In the genomic region with DNA sequence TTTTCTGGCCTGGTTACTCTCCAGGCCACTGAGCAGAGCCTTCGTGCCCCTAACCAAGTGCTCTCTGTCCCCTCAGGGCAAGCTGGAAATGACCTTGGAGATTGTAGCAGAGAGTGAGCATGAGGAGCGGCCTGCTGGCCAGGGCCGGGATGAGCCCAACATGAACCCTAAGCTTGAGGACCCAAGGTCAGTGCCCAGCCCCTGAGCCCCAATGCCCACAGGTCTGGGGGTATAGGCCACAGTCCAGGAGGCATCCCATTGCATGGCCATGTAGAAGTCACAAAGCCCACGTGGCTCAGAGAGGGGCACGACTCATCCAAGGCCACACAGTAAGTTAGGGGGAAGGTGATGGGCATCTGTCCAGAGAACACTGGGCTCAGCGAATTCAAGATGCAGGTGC, we compare ENCODE assay signal across 27 cellular contexts.
"Had no signal": no experiment of that assay in that cellular context is flagged by ENCODE, and none has a peak within 500 bp of the region (broad histone marks: within the 10 kb centered on the region; RNA-seq: fewer than 3 reads in every experiment).

No MANE protein-coding gene starts in this region.

- DNase-seq: activated CD4-positive, alpha-beta memory T cell treated with anti-CD3 and anti-CD28 coated beads for 36 hours; activated CD4-positive, alpha-beta T cell treated with anti-CD3 and anti-CD28 coated beads, Interleukin-2, amount 10 ng/mL, durations not matched to agents 24 days and 14 days; activated CD4-positive, CD25-positive, alpha-beta regulatory T cell treated with anti-CD3 and anti-CD28 coated beads, Interleukin-2, amount 50 U/mL, for 72 hours; activated CD8-positive, alpha-beta memory T cell treated with anti-CD3 and anti-CD28 coated beads, Interleukin-2, amount 50 U/mL, for 4 hours; activated naive CD8-positive, alpha-beta T cell treated with anti-CD3 and anti-CD28 coated beads, Interleukin-2, amount 50 U/mL, for 24 hours; activated T-cell treated with anti-CD3 and anti-CD28 coated beads, Interleukin-2, amount 50 U/mL, for 1 hour; amygdala; central memory CD4-positive, alpha-beta T cell; endodermal cell; foreskin fibroblast; hippocampal formation; lower lobe of right lung; mesenchymal stem cell; stimulated activated CD4-positive, alpha-beta T cell treated with anti-CD3 and anti-CD28 coated beads, Interleukin-4, amount 100 ng/mL, for 1 hour; stomach; T-helper 17 cell; T1000; thyroid gland; upper lobe of left lung; WERI-Rb-1 had no signal

- H3K4me1 ChIP-seq: pancreas, stomach had no signal

- H3K27ac ChIP-seq: lower lobe of right lung, neutrophil, pancreas, psoas muscle, stomach, thyroid gland, upper lobe of left lung, WERI-Rb-1 had no signal

- H3K36me3 ChIP-seq: pancreas, thyroid gland, WERI-Rb-1 had no signal

- H3K4me3 ChIP-seq: lower lobe of right lung, pancreas, psoas muscle, stomach, thyroid gland, upper lobe of left lung had no signal

- ATAC-seq: activated naive CD8-positive, alpha-beta T cell treated with anti-CD3 and anti-CD28 coated beads, Interleukin-2, amount 50 U/mL, for 24 hours; esophagus mucosa; left colon; lower lobe of right lung; pancreas; stimulated activated effector memory CD8-positive, alpha-beta T cell treated with anti-CD3 and anti-CD28 coated beads, Interleukin-12 subunit alpha, Interleukin-12 subunit beta, amount 100 ng/mL, for 72 hours; T-helper 17 cell had no signal

- H3K27me3 ChIP-seq: neutrophil, pancreas, stomach, thyroid gland, upper lobe of left lung had no signal

- H3K9me3 ChIP-seq: lower lobe of right lung, neutrophil, pancreas, psoas muscle, stomach, thyroid gland, upper lobe of left lung had no signal

- FAIRE-seq: keratinocyte, pancreas had no signal
